In genomic region chr6:157669747-157670216, GRCh38 we compare ENCODE assay signal across 8 cellular contexts.
DNase-seq lines count a peak whose midpoint lies in the region; ATAC-seq and TF ChIP-seq lines count a peak whose summit lies in the region.

No MANE protein-coding gene starts in this region.

- peak; percentile 17 to 39 for TF ChIP-seq CTCF in brain (conservative IDR thresholded peaks at IDR 0.05)
- peak in 3 of 5 experiments; percentile 10 to 42 (median 33) for TF ChIP-seq CTCF in gastrocnemius medialis (IDR thresholded peaks at IDR 0.05 in 4 of 5, conservative IDR thresholded peaks at IDR 0.05 in 1 of 5)

- TF ChIP-seq POLR2A in gastrocnemius medialis (IDR thresholded peaks at IDR 0.05) = no peak

- in situ Hi-C loops in gastrocnemius medialis (cut with MboI; ENCODE audit: low sequenced_read_pairs in 4 of 4) = loop anchor here in 2 of 4 donors (10.0 kb wide), 1 partner anchor 355 kb away; no protein-coding TSS in a partner anchor

- intact Hi-C loops in gastrocnemius medialis (cut with DNase I; ENCODE audit: low total_unique reads) = loop anchor here (5.0 to 10.0 kb wide), 2 partner anchors 88 to 205 kb away; no protein-coding TSS in a partner anchor
- intact Hi-C loops in CD4-positive, alpha-beta memory T cell (cut with micrococcal nuclease) = no loop called here

- peak overlapping the region in 4 of 5 experiments; percentile 29 to 94 (median 86) for H3K27ac Mint-ChIP-seq in brain
- no peak overlapping the region for H3K27ac Mint-ChIP-seq in CD4-positive, alpha-beta memory T cell

- H3K27ac ChIP-seq in ACC112 (ENCODE audit: low read depth, low read length) (no peak overlapping the region), gastrocnemius medialis (peak overlapping the region; percentile 42 to 75 (median 68))
- H3K27ac ChIP-seq in CD4-positive, alpha-beta memory T cell (ENCODE audit: low read depth, low read length) = no peak overlapping the region

- H3K27me3 Mint-ChIP-seq in brain = no peaks in the 10 kb centered on the region
- peaks cover 2 to 4% of the 10 kb centered on the region in 2 donors for H3K27me3 Mint-ChIP-seq in CD4-positive, alpha-beta memory T cell

- no peaks in the 10 kb centered on the region for H3K79me2 ChIP-seq in ACC112 (ENCODE audit: control insufficient read depth, insufficient read depth, low read length, unreplicated experiment)

- H3K36me3 ChIP-seq in ACC112 (ENCODE audit: insufficient read depth, low read length) = no peaks in the 10 kb centered on the region
- peaks cover 0 to 9% of the 10 kb centered on the region in 2 donors for H3K36me3 ChIP-seq in gastrocnemius medialis
- H3K36me3 ChIP-seq in CD4-positive, alpha-beta memory T cell (ENCODE audit: insufficient read depth, low read length) = no peaks in the 10 kb centered on the region

- H3K4me1 Mint-ChIP-seq in brain = peaks cover 22% of the 10 kb centered on the region
- H3K4me1 Mint-ChIP-seq in CD4-positive, alpha-beta memory T cell = peaks cover 3 to 5% (median 5%) of the 10 kb centered on the region in 4 donors

- peak overlapping the region in 3 of 5 experiments; percentile 57 to 64 (median 60) for H3K4me3 Mint-ChIP-seq in brain
- no peak overlapping the region for H3K4me3 Mint-ChIP-seq in CD4-positive, alpha-beta memory T cell

- peak; percentile 18; the same call in 1 of the 2 replicates for TF ChIP-seq RAD21 in Ishikawa (IDR thresholded peaks at IDR 0.05; ENCODE audit: low read depth)

- CTCF ChIA-PET in CD4-positive, alpha-beta memory T cell (lab: Charles Lee; ENCODE audit: partially characterized antibody) = interaction anchor here (1.4 to 9.7 kb wide), 5 partner anchors 9 to 353 kb away, joined by 3 to 102 read pairs (median 5); no protein-coding TSS in a partner anchor

- peak overlapping the region; percentile 3 for H2AFZ ChIP-seq in ACC112 (ENCODE audit: low read length, unreplicated experiment)

- DNase-seq in iPS-NIHi7 (ENCODE audit: extremely low spot score) (peak; percentile 84), gastrocnemius medialis (peak; percentile 66 to 76), SHP77 treated with DMSO at 0.1 percent for 48 hours (lab: John Stamatoyannopoulos, UW) (no peak)
- DNase-seq in CD4-positive, alpha-beta memory T cell = no peak

- H3K36me3 Mint-ChIP-seq in brain = peaks cover 7% of the 10 kb centered on the region
- no peaks in the 10 kb centered on the region for H3K36me3 Mint-ChIP-seq in CD4-positive, alpha-beta memory T cell

- peaks cover 0 to 3% (median 0%) of the 10 kb centered on the region in 5 experiments for H3K9me3 Mint-ChIP-seq in brain
- H3K9me3 Mint-ChIP-seq in CD4-positive, alpha-beta memory T cell = no peaks in the 10 kb centered on the region

- peaks cover 15% of the 10 kb centered on the region for H3K4me1 ChIP-seq in ACC112 (ENCODE audit: control insufficient read depth, insufficient read depth, low read length, unreplicated experiment)
- H3K4me1 ChIP-seq in gastrocnemius medialis = peaks cover 28 to 31% of the 10 kb centered on the region in 2 donors
- H3K4me1 ChIP-seq in CD4-positive, alpha-beta memory T cell (ENCODE audit: insufficient read depth, low read length) = no peaks in the 10 kb centered on the region

- H3K9me3 ChIP-seq in gastrocnemius medialis = no peaks in the 10 kb centered on the region
- H3K9me3 ChIP-seq in CD4-positive, alpha-beta memory T cell (ENCODE audit: control insufficient read depth in 1 of 2, low read length in 2 of 2) = no peaks in the 10 kb centered on the region

- H3K27me3 ChIP-seq in ACC112 (ENCODE audit: insufficient read depth, low read length) (no peaks in the 10 kb centered on the region), gastrocnemius medialis (no peaks in the 10 kb centered on the region)
- no peaks in the 10 kb centered on the region for H3K27me3 ChIP-seq in CD4-positive, alpha-beta memory T cell (ENCODE audit: insufficient read depth, low read length)

- TF ChIP-seq EP300 in Ishikawa (IDR thresholded peaks at IDR 0.05; ENCODE audit: borderline replicate concordance) = no peak

- peak; percentile 77 to 78 for ATAC-seq in gastrocnemius medialis
- ATAC-seq in GM18909 (IDR thresholded peaks at IDR 0.05; ENCODE audit: poor library complexity, unreplicated experiment) = no peak

- POLR2A ChIA-PET in CD4-positive, alpha-beta memory T cell (lab: Charles Lee; ENCODE audit: partially characterized antibody) = no interaction called here

- H3K4me3 ChIP-seq in ACC112 (ENCODE audit: low read depth, low read length) (peak overlapping the region; percentile 51), gastrocnemius medialis (peak overlapping the region in 3 of 4 donors; percentile 15 to 36 (median 33))
- no peak overlapping the region for H3K4me3 ChIP-seq in CD4-positive, alpha-beta memory T cell (ENCODE audit: low read length in 2 of 2)

TF ChIP-seq in Ishikawa, 13 proteins besides CTCF, POLR2A, EP300 and RAD21:
- TF ChIP-seq ZBTB7A (IDR thresholded peaks at IDR 0.05; ENCODE audit: low read depth) (no peak), EGR1 (IDR thresholded peaks at IDR 0.05) (no peak), CEBPB (IDR thresholded peaks at IDR 0.05) (no peak), FOXM1 (IDR thresholded peaks at IDR 0.05; ENCODE audit: borderline replicate concordance, low read depth) (no peak), NFIC (IDR thresholded peaks at IDR 0.05) (no peak), TEAD4 (IDR thresholded peaks at IDR 0.05) (no peak), TCF12 (IDR thresholded peaks at IDR 0.05; ENCODE audit: low read depth) (no peak)

Comparison
In these comparisons a context has a peak if more than half of its experiments do, and no peak if none do; other contexts are left out.
1. H3K27ac ChIP-seq: peak in gastrocnemius medialis (4 of 4); none in ACC112 (single experiment) and CD4-positive, alpha-beta memory T cell (single experiment).
2. H3K4me3 ChIP-seq: peak in ACC112 (single experiment) and gastrocnemius medialis (3 of 4); none in CD4-positive, alpha-beta memory T cell (0 of 2).
3. H3K27ac Mint-ChIP-seq: peak in brain (4 of 5); none in CD4-positive, alpha-beta memory T cell (0 of 7).
4. H3K4me3 Mint-ChIP-seq: peak in brain (3 of 5); none in CD4-positive, alpha-beta memory T cell (0 of 8).
5. DNase-seq: peak in iPS-NIHi7 (single experiment) and gastrocnemius medialis (2 of 2); none in SHP77 treated with DMSO at 0.1 percent for 48 hours (single experiment) and CD4-positive, alpha-beta memory T cell (0 of 5).